In the genomic region with DNA sequence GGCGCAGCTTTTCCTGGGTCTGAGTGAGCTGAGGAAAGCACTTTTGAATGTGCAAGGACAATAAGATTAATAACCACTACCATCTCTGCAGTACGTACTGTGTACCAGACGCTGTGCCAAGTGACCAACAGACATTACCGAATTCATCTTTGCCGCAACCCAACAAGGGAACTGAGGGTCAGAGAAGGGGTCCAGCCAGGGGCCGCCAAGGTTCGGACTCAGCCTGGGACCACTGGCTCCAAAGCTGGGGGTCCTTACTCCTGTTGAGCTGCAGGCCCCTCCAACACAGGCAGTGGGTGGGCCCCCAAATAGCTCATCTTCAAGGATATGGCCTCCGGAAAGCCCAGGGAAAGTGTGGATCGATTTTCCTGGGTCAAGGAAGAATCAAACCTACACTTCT, we compare ENCODE assay signal across 2 cellular contexts.
TF ChIP-seq lines count a peak whose summit lies in the region.

No MANE protein-coding gene starts in this region.

TF ChIP-seq in H1, 55 proteins besides CTCF, POLR2A, EP300 and RAD21:
- TF ChIP-seq, protein P1, sequence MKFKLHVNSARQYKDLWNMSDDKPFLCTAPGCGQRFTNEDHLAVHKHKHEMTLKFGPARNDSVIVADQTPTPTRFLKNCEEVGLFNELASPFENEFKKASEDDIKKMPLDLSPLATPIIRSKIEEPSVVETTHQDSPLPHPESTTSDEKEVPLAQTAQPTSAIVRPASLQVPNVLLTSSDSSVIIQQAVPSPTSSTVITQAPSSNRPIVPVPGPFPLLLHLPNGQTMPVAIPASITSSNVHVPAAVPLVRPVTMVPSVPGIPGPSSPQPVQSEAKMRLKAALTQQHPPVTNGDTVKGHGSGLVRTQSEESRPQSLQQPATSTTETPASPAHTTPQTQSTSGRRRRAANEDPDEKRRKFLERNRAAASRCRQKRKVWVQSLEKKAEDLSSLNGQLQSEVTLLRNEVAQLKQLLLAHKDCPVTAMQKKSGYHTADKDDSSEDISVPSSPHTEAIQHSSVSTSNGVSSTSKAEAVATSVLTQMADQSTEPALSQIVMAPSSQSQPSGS (IDR thresholded peaks at IDR 0.05; ENCODE audit: low read length) = no peak
- no peak for TF ChIP-seq TBP (IDR thresholded peaks at IDR 0.05; ENCODE audit: low read depth, low read length)
- TF ChIP-seq TEAD4 (IDR thresholded peaks at IDR 0.05; ENCODE audit: low read depth, low read length) = no peak
- no peak for TF ChIP-seq TAF7 (optimal IDR thresholded peaks at IDR 0.05; ENCODE audit: borderline replicate concordance, low read depth, low read length)
- TF ChIP-seq, protein P2, sequence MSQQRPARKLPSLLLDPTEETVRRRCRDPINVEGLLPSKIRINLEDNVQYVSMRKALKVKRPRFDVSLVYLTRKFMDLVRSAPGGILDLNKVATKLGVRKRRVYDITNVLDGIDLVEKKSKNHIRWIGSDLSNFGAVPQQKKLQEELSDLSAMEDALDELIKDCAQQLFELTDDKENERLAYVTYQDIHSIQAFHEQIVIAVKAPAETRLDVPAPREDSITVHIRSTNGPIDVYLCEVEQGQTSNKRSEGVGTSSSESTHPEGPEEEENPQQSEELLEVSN (IDR thresholded peaks at IDR 0.05) = no peak
- no peak for TF ChIP-seq CHD1 (IDR thresholded peaks at IDR 0.05; ENCODE audit: low read depth, low read length)
- TF ChIP-seq SIN3A (conservative IDR thresholded peaks at IDR 0.05 in 1 of 2, IDR thresholded peaks at IDR 0.05 in 1 of 2; ENCODE audit: low read depth in 1 of 2, low read length in 2 of 2) = no peak
- no peak for TF ChIP-seq BCL11A (IDR thresholded peaks at IDR 0.05; ENCODE audit: low read depth in 2 of 2, low read length in 2 of 2)

TF ChIP-seq in SK-N-SH treated with all-trans-retinoic acid at 6 μM for 48 hours, 23 proteins besides CTCF, POLR2A, EP300 and RAD21 (continued from another document):
- no peak for TF ChIP-seq TOX (CRISPR knock-in tag; IDR thresholded peaks at IDR 0.05; ENCODE audit: borderline replicate concordance)
- no peak for TF ChIP-seq RARB (CRISPR knock-in tag; IDR thresholded peaks at IDR 0.05)
- no peak for TF ChIP-seq TCF4 (CRISPR knock-in tag; IDR thresholded peaks at IDR 0.05; ENCODE audit: borderline replicate concordance)
- no peak for TF ChIP-seq BACH2 (CRISPR knock-in tag; IDR thresholded peaks at IDR 0.05; ENCODE audit: borderline replicate concordance)
- no peak for TF ChIP-seq CSDC2 (CRISPR knock-in tag; IDR thresholded peaks at IDR 0.05)
- TF ChIP-seq PPARA (CRISPR knock-in tag; IDR thresholded peaks at IDR 0.05; ENCODE audit: borderline replicate concordance) = no peak
- TF ChIP-seq SNAI2 (CRISPR knock-in tag; IDR thresholded peaks at IDR 0.05) = no peak
- TF ChIP-seq, protein P3, sequence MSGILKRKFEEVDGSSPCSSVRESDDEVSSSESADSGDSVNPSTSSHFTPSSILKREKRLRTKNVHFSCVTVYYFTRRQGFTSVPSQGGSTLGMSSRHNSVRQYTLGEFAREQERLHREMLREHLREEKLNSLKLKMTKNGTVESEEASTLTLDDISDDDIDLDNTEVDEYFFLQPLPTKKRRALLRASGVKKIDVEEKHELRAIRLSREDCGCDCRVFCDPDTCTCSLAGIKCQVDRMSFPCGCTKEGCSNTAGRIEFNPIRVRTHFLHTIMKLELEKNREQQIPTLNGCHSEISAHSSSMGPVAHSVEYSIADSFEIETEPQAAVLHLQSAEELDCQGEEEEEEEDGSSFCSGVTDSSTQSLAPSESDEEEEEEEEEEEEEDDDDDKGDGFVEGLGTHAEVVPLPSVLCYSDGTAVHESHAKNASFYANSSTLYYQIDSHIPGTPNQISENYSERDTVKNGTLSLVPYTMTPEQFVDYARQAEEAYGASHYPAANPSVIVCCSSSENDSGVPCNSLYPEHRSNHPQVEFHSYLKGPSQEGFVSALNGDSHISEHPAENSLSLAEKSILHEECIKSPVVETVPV (CRISPR knock-in tag; IDR thresholded peaks at IDR 0.05) = no peak
- TF ChIP-seq ZNF565 (CRISPR knock-in tag; conservative IDR thresholded peaks at IDR 0.05; ENCODE audit: low read depth) = no peak
